Comparison of ENCODE assay signal across 12 cellular contexts in the genomic region with DNA sequence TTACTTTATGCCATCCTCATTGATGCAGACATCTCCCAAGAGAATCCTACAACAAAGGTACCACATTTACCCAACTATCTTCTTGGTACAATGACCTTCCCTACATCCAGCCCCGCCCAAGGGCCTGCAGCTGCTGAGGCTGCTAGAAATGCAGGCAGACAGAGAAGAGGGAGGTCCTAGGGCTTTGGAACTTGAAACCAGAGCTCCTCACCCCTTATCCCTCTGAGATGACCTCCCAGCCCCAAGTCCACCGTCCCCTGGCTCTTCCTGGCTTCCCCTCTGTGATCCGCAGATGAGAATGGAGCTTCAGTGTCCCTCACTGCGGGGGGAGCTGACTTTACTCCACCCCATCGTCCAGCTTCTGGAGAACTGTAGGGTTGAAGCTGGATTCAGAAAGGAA. TPM values are rescaled to one million over a fixed set of nuclear protein-coding genes. Genes with fewer than 3 reads are reported as not detected.
DNase-seq lines count a peak whose midpoint lies in the region; ATAC-seq and TF ChIP-seq lines count a peak whose summit lies in the region.
"Had no signal": no experiment of that assay in that cellular context is flagged by ENCODE, and none has a peak within 500 bp of the region (broad histone marks: within the 10 kb centered on the region; RNA-seq: fewer than 3 reads in every experiment).

No MANE protein-coding gene starts in this region.

- H3K4me1 Mint-ChIP-seq in Calu3 (ENCODE audit: low read depth, unreplicated experiment) = peaks cover 49% of the 10 kb centered on the region

- no peak for ATAC-seq in HG02571 (IDR thresholded peaks at IDR 0.05; ENCODE audit: unreplicated experiment)
- ATAC-seq in GM18861 (IDR thresholded peaks at IDR 0.05; ENCODE audit: unreplicated experiment) = no peak
- ATAC-seq: CD8-positive, alpha-beta T cell had no signal

- no peak overlapping the region for H3K4me3 Mint-ChIP-seq in Calu3 (ENCODE audit: low read depth, unreplicated experiment)
- H3K4me3 Mint-ChIP-seq: CD8-positive, alpha-beta T cell; T-helper 2 cell treated with Interferon-gamma antibody and Interleukin-4, amounts not matched to agents 5 μg/mL and 100 μg/mL, for 36 hours had no signal

- H3K4me2 ChIP-seq in hepatocyte = no peak overlapping the region

- H3K27ac Mint-ChIP-seq in Calu3 (ENCODE audit: unreplicated experiment) = peak overlapping the region; percentile 21
- H3K27ac Mint-ChIP-seq: CD8-positive, alpha-beta T cell had no signal

- BruUV-seq in Calu3 (replicated peaks; lab: Mats Ljungman, UMichigan) = no TSS peak

- peaks cover 26% of the 10 kb centered on the region for H3K36me3 Mint-ChIP-seq in Calu3 (ENCODE audit: insufficient read depth, unreplicated experiment)

- peak overlapping the region; percentile 84 to 100 (median 97) for H3K27ac ChIP-seq in Peyer's patch
- H3K27ac ChIP-seq in hepatocyte = peak overlapping the region; percentile 99
- H3K27ac ChIP-seq in skeletal muscle tissue (ENCODE audit: low read depth, low read length) = peak overlapping the region; percentile 98

- no peaks in the 10 kb centered on the region for H3K36me3 ChIP-seq in Peyer's patch
- no peaks in the 10 kb centered on the region for H3K36me3 ChIP-seq in hepatocyte (replicated peaks; ENCODE audit: insufficient read depth, low read depth)
- H3K36me3 ChIP-seq in skeletal muscle tissue (ENCODE audit: control insufficient read depth in 3 of 3, insufficient read depth in 3 of 3, low read length in 3 of 3) = peaks cover 0 to 4% (median 0%) of the 10 kb centered on the region in 3 donors

- no peaks in the 10 kb centered on the region for H3K27me3 Mint-ChIP-seq in Calu3 (ENCODE audit: unreplicated experiment)

- WGBS in hepatocyte (ENCODE audit: low lambda C conversion rate, missing lambda C conversion rate) = 57% methylated on average over 5 of the region's 5 CpGs

- H3K9me3 ChIP-seq in Peyer's patch (no peaks in the 10 kb centered on the region), hepatocyte (ENCODE audit: low read depth) (no peaks in the 10 kb centered on the region), skeletal muscle tissue (ENCODE audit: control insufficient read depth in 3 of 3, low read length in 3 of 3) (no peaks in the 10 kb centered on the region)

- H3K4me3 ChIP-seq in Peyer's patch = no peak overlapping the region
- no peak overlapping the region for H3K4me3 ChIP-seq in hepatocyte
- H3K4me3 ChIP-seq in skeletal muscle tissue (ENCODE audit: low read length in 3 of 3) = peak overlapping the region in 1 of 3 donors; percentile 53

- CTCF ChIA-PET in Calu3 (lab: Charles Lee) = interaction anchor here (0.6 to 0.7 kb wide), 2 partner anchors 20 to 234 kb away, joined by 3 to 4 read pairs; no protein-coding TSS in a partner anchor

- TF ChIP-seq CTCF in Calu3 (IDR thresholded peaks at IDR 0.05; ENCODE audit: unreplicated experiment) = no peak
- no peak for TF ChIP-seq CTCF in Peyer's patch (IDR thresholded peaks at IDR 0.05)
- TF ChIP-seq CTCF in hepatocyte (IDR thresholded peaks at IDR 0.05; ENCODE audit: poor library complexity) = no peak

- H3K9ac ChIP-seq in skeletal muscle tissue (ENCODE audit: low read depth in 1 of 3, low read length in 3 of 3) = peak overlapping the region in 1 of 3 donors; percentile 43

- no peak for TF ChIP-seq POLR2A in Peyer's patch (IDR thresholded peaks at IDR 0.05)

- H3K9me3 Mint-ChIP-seq in Calu3 (ENCODE audit: low read depth, unreplicated experiment) = peaks cover 3% of the 10 kb centered on the region
- H3K9me3 Mint-ChIP-seq: CD8-positive, alpha-beta T cell; T-helper 2 cell treated with Interferon-gamma antibody and Interleukin-4, amounts not matched to agents 5 μg/mL and 100 μg/mL, for 36 hours had no signal

- H3K4me1 ChIP-seq in Peyer's patch = peaks cover 8 to 52% (median 9%) of the 10 kb centered on the region in 4 donors
- H3K4me1 ChIP-seq in hepatocyte (ENCODE audit: insufficient read depth) = peaks cover 40% of the 10 kb centered on the region
- peaks cover 57 to 76% (median 60%) of the 10 kb centered on the region in 3 donors for H3K4me1 ChIP-seq in skeletal muscle tissue (ENCODE audit: control insufficient read depth in 3 of 3, insufficient read depth in 3 of 3, low read length in 3 of 3)

- H4K20me1 ChIP-seq in hepatocyte (ENCODE audit: insufficient read depth, poor library complexity, severe bottlenecking) = peaks cover 13% of the 10 kb centered on the region

- no peaks in the 10 kb centered on the region for H3K27me3 ChIP-seq in Peyer's patch
- H3K27me3 ChIP-seq in hepatocyte = no peaks in the 10 kb centered on the region
- H3K27me3 ChIP-seq in skeletal muscle tissue (ENCODE audit: control insufficient read depth in 3 of 3, insufficient read depth in 3 of 3, low read length in 3 of 3) = peaks cover 0 to 5% (median 0%) of the 10 kb centered on the region in 3 donors

- H3K9me2 ChIP-seq in hepatocyte (replicated peaks; ENCODE audit: insufficient read depth) = no peaks in the 10 kb centered on the region

- peak overlapping the region; percentile 39 for H2AFZ ChIP-seq in hepatocyte

- no peak for DNase-seq in Calu3
- no peak for DNase-seq in Peyer's patch
- DNase-seq in hepatocyte (ENCODE audit: low spot score) = no peak
- no peak for DNase-seq in cerebellar cortex (ENCODE audit: low spot score)
- DNase-seq in activated CD4-positive, alpha-beta T cell treated with anti-CD3 and anti-CD28 coated beads, Interleukin-2, amount 50 U/mL, for 1 hour = no peak
- DNase-seq: activated CD8-positive, alpha-beta memory T cell treated with anti-CD3 and anti-CD28 coated beads, Interleukin-2, amount 50 U/mL, for 48 hours; CD8-positive, alpha-beta T cell; GOT3 had no signal

- intact Hi-C loops in Calu3 (cut with micrococcal nuclease; ENCODE audit: unreplicated experiment) = loop anchor here (1.0 to 10.0 kb wide), 2 partner anchors 28 to 191 kb away; a partner anchor contains a TSS

- peaks cover 42% of the 10 kb centered on the region for H3K79me2 ChIP-seq in hepatocyte

RNA-seq across cellular contexts. Expression of a gene that starts 1.6 kb away (rescaled TPM):
- 76.7 and 79.3 TPM in 2 replicates for total RNA-seq in Calu3 (2022)
- total RNA-seq in Peyer's patch = 100 to 1,000 TPM in 3 of 4 donors, 10 to 100 TPM in 1; 90.8 to 547 (median 393) TPM
- total RNA-seq in hepatocyte = 110 and 147 TPM in 2 replicates
- polyA plus RNA-seq in hepatocyte = 168 and 188 TPM in 2 replicates
- total RNA-seq in skeletal muscle tissue = 47.5 TPM

RNA-seq across cellular contexts. Expression of a gene that starts 31.8 kb away (rescaled TPM):
- total RNA-seq in Calu3 (2022) = 36.5 and 53.5 TPM in 2 replicates
- 100 to 1,000 TPM in 3 of 4 donors, 10 to 100 TPM in 1; 93.3 to 275 (median 143) TPM for total RNA-seq in Peyer's patch
- total RNA-seq in hepatocyte = 21.7 and 28.6 TPM in 2 replicates
- 28.4 and 30.0 TPM in 2 replicates for polyA plus RNA-seq in hepatocyte
- not detected for total RNA-seq in skeletal muscle tissue

RNA-seq across cellular contexts. Expression of a gene that starts 33.0 kb away (rescaled TPM):
- 25.1 and 32.3 TPM in 2 replicates for total RNA-seq in Calu3 (2022)
- 100 to 1,000 TPM; 145 to 543 (median 176) TPM for total RNA-seq in Peyer's patch
- total RNA-seq in hepatocyte = 36.3 and 85.7 TPM in 2 replicates
- polyA plus RNA-seq in hepatocyte = 43.6 and 52.2 TPM in 2 replicates
- total RNA-seq in skeletal muscle tissue = 0.52 TPM
- total RNA-seq: CD8-positive, alpha-beta T cell had no signal

RNA-seq across cellular contexts. Expression of a gene that starts 40.4 kb away (rescaled TPM):
- total RNA-seq in Calu3 (2022) (165 and 167 TPM in 2 replicates), Peyer's patch (100 to 1,000 TPM; 113 to 313 (median 294) TPM), hepatocyte (35.4 and 42.4 TPM in 2 replicates), skeletal muscle tissue (11.0 TPM)
- 75.2 and 79.8 TPM in 2 replicates for polyA plus RNA-seq in hepatocyte

Comparison
In these comparisons a context has a peak if more than half of its experiments do, and no peak if none do; other contexts are left out.
1. RNA of a gene that starts 31.8 kb away (total RNA-seq): 93.3 to 275 TPM in Peyer's patch, 36.5 to 53.5 TPM in Calu3 and 21.7 to 28.6 TPM in hepatocyte; not detected in skeletal muscle tissue (single experiment); every median in the first group is over 10 times any median in the second.
2. RNA of a gene that starts 33.0 kb away (total RNA-seq): 145 to 543 TPM in Peyer's patch, 36.3 to 85.7 TPM in hepatocyte and 25.1 to 32.3 TPM in Calu3; 0.52 TPM in skeletal muscle tissue (single experiment); every median in the first group is over 10 times any median in the second.
3. Peak in every context shown above with its lines, with median percentiles within 50 percentile points of each other: H3K27ac ChIP-seq.